ENCODE assay signal across 34 cellular contexts in the genomic region with DNA sequence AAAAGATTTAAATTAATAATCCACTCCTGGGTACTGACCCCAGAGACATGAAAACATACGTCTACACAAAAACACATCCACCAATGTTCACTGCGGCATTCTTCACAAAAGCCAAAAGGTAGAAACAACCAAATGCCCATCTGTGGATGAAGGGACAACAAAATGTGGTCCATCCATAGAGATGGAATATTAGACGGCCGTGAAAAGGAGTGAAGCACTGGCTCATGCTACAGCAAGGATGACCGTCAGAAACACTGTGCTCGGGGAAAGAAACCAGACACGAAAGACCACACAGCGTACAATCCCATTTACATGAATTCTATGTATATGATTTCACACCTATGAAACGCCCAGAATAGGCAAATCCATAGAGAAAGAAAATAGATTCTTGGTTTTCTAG. TPM values are rescaled to one million over a fixed set of nuclear protein-coding genes. Genes with fewer than 3 reads are reported as not detected.
"Had no signal": no experiment of that assay in that cellular context is flagged by ENCODE, and none has a peak within 500 bp of the region (broad histone marks: within the 10 kb centered on the region; RNA-seq: fewer than 3 reads in every experiment).

No MANE protein-coding gene starts in this region.

- H3K4me3 Mint-ChIP-seq: activated CD4-positive, alpha-beta memory T cell treated with anti-CD3 and anti-CD28 coated beads for 36 hours; activated CD4-positive, alpha-beta T cell treated with anti-CD3 and anti-CD28 coated beads for 36 hours; activated CD4-positive, alpha-beta T cell treated with anti-CD3 and anti-CD28 coated beads, Interleukin-2, amount 10 ng/mL, durations not matched to agents 24 days and 14 days; activated CD8-positive, alpha-beta memory T cell treated with anti-CD3 and anti-CD28 coated beads, Interleukin-2, amount 10 ng/mL, durations not matched to agents 7 days and 5 days; activated CD8-positive, alpha-beta T cell treated with anti-CD3 and anti-CD28 coated beads, Interleukin-2, amount 10 ng/mL, durations not matched to agents 7 days and 5 days; activated naive CD4-positive, alpha-beta T cell treated with anti-CD3 and anti-CD28 coated beads for 36 hours; activated naive CD4-positive, alpha-beta T cell treated with anti-CD3 and anti-CD28 coated beads, Interleukin-2, amount 50 U/mL, for 24 hours; activated naive CD8-positive, alpha-beta T cell treated with anti-CD3 and anti-CD28 coated beads for 36 hours; activated naive CD8-positive, alpha-beta T cell treated with anti-CD3 and anti-CD28 coated beads, Interleukin-2, amount 50 U/mL, for 24 hours; activated T-helper 1 cell treated with anti-CD3 and anti-CD28 coated beads, Interleukin-12 subunit alpha, Interleukin-12 subunit beta, Interleukin-2, Interleukin-4 antibody, amounts not matched to agents 30 ng/mL and 10 ng/mL and 1 ng/mL, durations not matched to agents 14 hours and 24 hours and 36 hours had no signal

- ATAC-seq: activated CD4-positive, alpha-beta T cell treated with anti-CD3 and anti-CD28 coated beads for 36 hours; activated CD8-positive, alpha-beta memory T cell treated with anti-CD3 and anti-CD28 coated beads, Interleukin-2, amount 10 ng/mL, durations not matched to agents 7 days and 5 days; activated CD8-positive, alpha-beta T cell treated with anti-CD3 and anti-CD28 coated beads, Interleukin-2, amount 10 ng/mL, durations not matched to agents 7 days and 5 days; activated naive CD8-positive, alpha-beta T cell treated with anti-CD3 and anti-CD28 coated beads, Interleukin-2, amount 50 U/mL, for 24 hours; body of pancreas; foreskin keratinocyte; gastrocnemius medialis; heart left ventricle had no signal

- H3K27me3 Mint-ChIP-seq: activated CD4-positive, alpha-beta memory T cell treated with anti-CD3 and anti-CD28 coated beads for 36 hours; activated CD4-positive, alpha-beta T cell treated with anti-CD3 and anti-CD28 coated beads for 36 hours; activated CD4-positive, alpha-beta T cell treated with anti-CD3 and anti-CD28 coated beads, Interleukin-2, amount 10 ng/mL, durations not matched to agents 24 days and 14 days; activated CD8-positive, alpha-beta memory T cell treated with anti-CD3 and anti-CD28 coated beads, Interleukin-2, amount 10 ng/mL, durations not matched to agents 7 days and 5 days; activated naive CD4-positive, alpha-beta T cell treated with anti-CD3 and anti-CD28 coated beads, Interleukin-2, amount 50 U/mL, for 24 hours; activated naive CD8-positive, alpha-beta T cell treated with anti-CD3 and anti-CD28 coated beads for 36 hours; activated naive CD8-positive, alpha-beta T cell treated with anti-CD3 and anti-CD28 coated beads, Interleukin-2, amount 50 U/mL, for 24 hours had no signal

- H3K4me3 ChIP-seq: adrenal gland, body of pancreas, colonic mucosa, esophagus muscularis mucosa, gastrocnemius medialis, heart left ventricle had no signal

- H3K4me1 ChIP-seq: colonic mucosa had no signal

- DNase-seq: activated CD4-positive, alpha-beta memory T cell treated with anti-CD3 and anti-CD28 coated beads for 36 hours; activated CD4-positive, alpha-beta T cell treated with anti-CD3 and anti-CD28 coated beads for 36 hours; activated CD4-positive, alpha-beta T cell treated with anti-CD3 and anti-CD28 coated beads, Interleukin-2, amount 10 ng/mL, durations not matched to agents 24 days and 14 days; activated CD4-positive, CD25-positive, alpha-beta regulatory T cell; activated CD4-positive, CD25-positive, alpha-beta regulatory T cell treated with anti-CD3 and anti-CD28 coated beads, Interleukin-2, amount 50 U/mL, for 72 hours; activated CD8-positive, alpha-beta memory T cell treated with anti-CD3 and anti-CD28 coated beads, Interleukin-2, amount 10 ng/mL, durations not matched to agents 7 days and 5 days; activated CD8-positive, alpha-beta memory T cell treated with anti-CD3 and anti-CD28 coated beads, Interleukin-2, amount 50 U/mL, for 4 hours; activated CD8-positive, alpha-beta T cell treated with anti-CD3 and anti-CD28 coated beads, Interleukin-2, amount 10 ng/mL, durations not matched to agents 7 days and 5 days; activated effector memory CD4-positive, alpha-beta T cell treated with anti-CD3 and anti-CD28 coated beads, Interleukin-2, amount 50 U/mL, for 16 hours; activated naive CD4-positive, alpha-beta T cell treated with anti-CD3 and anti-CD28 coated beads for 36 hours; activated naive CD8-positive, alpha-beta T cell treated with anti-CD3 and anti-CD28 coated beads for 36 hours; activated naive CD8-positive, alpha-beta T cell treated with anti-CD3 and anti-CD28 coated beads, Interleukin-2, amount 50 U/mL, for 24 hours; activated T-cell treated with anti-CD3 and anti-CD28 coated beads, Interleukin-2, amount 50 U/mL, for 1 hour; activated T-cell treated with anti-CD3 and anti-CD28 coated beads, Interleukin-2, amount 50 U/mL, for 48 hours; adrenal gland; amygdala; aorta; body of pancreas; caudate nucleus; cerebellar nuclear complex; colonic mucosa; effector CD8-positive, alpha-beta T cell; foreskin keratinocyte; gastrocnemius medialis; glutamatergic neuron; T-helper 9 cell had no signal

- H3K9me3 ChIP-seq: adrenal gland, body of pancreas, colonic mucosa, esophagus muscularis mucosa, gastrocnemius medialis, heart left ventricle had no signal

- H3K9me3 Mint-ChIP-seq: activated CD4-positive, alpha-beta memory T cell treated with anti-CD3 and anti-CD28 coated beads for 36 hours; activated naive CD4-positive, alpha-beta T cell treated with anti-CD3 and anti-CD28 coated beads for 36 hours; activated naive CD4-positive, alpha-beta T cell treated with anti-CD3 and anti-CD28 coated beads, Interleukin-2, amount 50 U/mL, for 24 hours; activated naive CD8-positive, alpha-beta T cell treated with anti-CD3 and anti-CD28 coated beads for 36 hours; activated naive CD8-positive, alpha-beta T cell treated with anti-CD3 and anti-CD28 coated beads, Interleukin-2, amount 50 U/mL, for 24 hours; activated T-helper 1 cell treated with anti-CD3 and anti-CD28 coated beads, Interleukin-12 subunit alpha, Interleukin-12 subunit beta, Interleukin-2, Interleukin-4 antibody, amounts not matched to agents 30 ng/mL and 10 ng/mL and 1 ng/mL, durations not matched to agents 14 hours and 24 hours and 36 hours; activated T-helper 2 cell treated with anti-CD3 and anti-CD28 coated beads, Interferon-gamma antibody, Interleukin-2, Interleukin-4, amounts not matched to agents 10 μg/mL and 5 μg/mL and 100 μg/mL, durations not matched to agents 14 hours and 24 hours and 36 hours had no signal

- H3K36me3 ChIP-seq: colonic mucosa had no signal

- H3K27ac Mint-ChIP-seq: activated CD4-positive, alpha-beta memory T cell treated with anti-CD3 and anti-CD28 coated beads for 36 hours; activated CD4-positive, alpha-beta T cell treated with anti-CD3 and anti-CD28 coated beads for 36 hours; activated CD4-positive, alpha-beta T cell treated with anti-CD3 and anti-CD28 coated beads, Interleukin-2, amount 10 ng/mL, durations not matched to agents 24 days and 14 days; activated CD8-positive, alpha-beta memory T cell treated with anti-CD3 and anti-CD28 coated beads, Interleukin-2, amount 10 ng/mL, durations not matched to agents 7 days and 5 days; activated CD8-positive, alpha-beta T cell treated with anti-CD3 and anti-CD28 coated beads, Interleukin-2, amount 10 ng/mL, durations not matched to agents 7 days and 5 days; activated naive CD4-positive, alpha-beta T cell treated with anti-CD3 and anti-CD28 coated beads for 36 hours; activated naive CD4-positive, alpha-beta T cell treated with anti-CD3 and anti-CD28 coated beads, Interleukin-2, amount 50 U/mL, for 24 hours; activated naive CD8-positive, alpha-beta T cell treated with anti-CD3 and anti-CD28 coated beads for 36 hours; activated naive CD8-positive, alpha-beta T cell treated with anti-CD3 and anti-CD28 coated beads, Interleukin-2, amount 50 U/mL, for 24 hours; activated T-helper 1 cell treated with anti-CD3 and anti-CD28 coated beads, Interleukin-12 subunit alpha, Interleukin-12 subunit beta, Interleukin-2, Interleukin-4 antibody, amounts not matched to agents 30 ng/mL and 10 ng/mL and 1 ng/mL, durations not matched to agents 14 hours and 24 hours and 36 hours; activated T-helper 2 cell treated with anti-CD3 and anti-CD28 coated beads, Interferon-gamma antibody, Interleukin-2, Interleukin-4, amounts not matched to agents 10 μg/mL and 5 μg/mL and 100 μg/mL, durations not matched to agents 14 hours and 24 hours and 36 hours had no signal

- H3K27me3 ChIP-seq: adrenal gland, body of pancreas, colonic mucosa, esophagus muscularis mucosa, foreskin keratinocyte, gastrocnemius medialis, heart left ventricle had no signal

- H3K27ac ChIP-seq: adrenal gland, body of pancreas, colonic mucosa, esophagus muscularis mucosa, foreskin keratinocyte, gastrocnemius medialis, heart left ventricle had no signal

RNA-seq across cellular contexts. Expression of gene GP6, which starts 18.8 kb away (rescaled TPM):
- total RNA-seq: activated CD4-positive, alpha-beta memory T cell treated with anti-CD3 and anti-CD28 coated beads for 36 hours; activated CD8-positive, alpha-beta memory T cell treated with anti-CD3 and anti-CD28 coated beads for 36 hours; activated naive CD4-positive, alpha-beta T cell treated with anti-CD3 and anti-CD28 coated beads for 36 hours; activated naive CD8-positive, alpha-beta T cell treated with anti-CD3 and anti-CD28 coated beads for 36 hours; activated T-helper 1 cell treated with anti-CD3 and anti-CD28 coated beads, Interleukin-12 subunit alpha, Interleukin-12 subunit beta, Interleukin-2, Interleukin-4 antibody, amounts not matched to agents 30 ng/mL and 10 ng/mL and 1 ng/mL, durations not matched to agents 14 hours and 24 hours and 36 hours; dermis microvascular lymphatic vessel endothelial cell; epithelial cell of proximal tubule had no signal
